In the genomic region with DNA sequence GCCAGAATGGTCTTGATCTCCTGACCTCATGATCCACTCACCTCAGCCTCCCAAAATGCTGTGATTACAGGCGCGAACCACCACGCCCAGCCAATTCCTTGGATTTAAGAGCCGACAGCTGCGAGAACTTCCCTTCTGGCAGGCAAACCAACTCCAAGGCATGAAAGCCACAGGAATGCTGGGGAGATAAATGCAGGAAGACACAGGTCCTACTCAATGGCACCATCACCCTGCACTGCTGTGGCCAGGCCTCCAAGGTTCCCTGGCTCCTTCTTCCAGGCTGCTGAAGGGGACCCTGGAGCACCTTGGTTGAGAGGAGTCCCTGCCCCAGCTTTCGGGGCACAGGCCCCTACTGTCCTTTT, we compare ENCODE assay signal across 12 cellular contexts.
A peak's percentile ranks its signal among the peaks of the same experiment; 100 is the strongest.
DNase-seq lines count a peak whose midpoint lies in the region; ATAC-seq and TF ChIP-seq lines count a peak whose summit lies in the region.
"Had no signal": no experiment of that assay in that cellular context is flagged by ENCODE, and none has a peak within 500 bp of the region (broad histone marks: within the 10 kb centered on the region; RNA-seq: fewer than 3 reads in every experiment).

No MANE protein-coding gene starts in this region.

- H3K4me3 ChIP-seq in left lung (no peak overlapping the region), upper lobe of right lung (no peak overlapping the region)
- H3K4me3 ChIP-seq: adrenal gland had no signal

- peaks cover 2% of the 10 kb centered on the region for H3K36me3 Mint-ChIP-seq in activated naive CD4-positive, alpha-beta T cell treated with anti-CD3 and anti-CD28 coated beads for 36 hours (ENCODE audit: low read depth)

- no peaks in the 10 kb centered on the region for H3K27me3 Mint-ChIP-seq in activated naive CD4-positive, alpha-beta T cell treated with anti-CD3 and anti-CD28 coated beads for 36 hours (ENCODE audit: low read depth)

- H3K27ac ChIP-seq in left lung, result peak overlapping the region; percentile 99 to 100
- peak overlapping the region; percentile 89 for H3K27ac ChIP-seq in upper lobe of right lung
- H3K27ac ChIP-seq: VCaP had no signal

- no peaks in the 10 kb centered on the region for H3K36me3 ChIP-seq in left lung
- no peaks in the 10 kb centered on the region for H3K36me3 ChIP-seq in upper lobe of right lung
- H3K36me3 ChIP-seq: adrenal gland had no signal

- peaks cover 37 to 70% of the 10 kb centered on the region in 2 donors for H3K4me1 ChIP-seq in left lung
- H3K4me1 ChIP-seq in upper lobe of right lung, result peaks cover 42% of the 10 kb centered on the region

- H3K4me1 Mint-ChIP-seq in activated naive CD4-positive, alpha-beta T cell treated with anti-CD3 and anti-CD28 coated beads for 36 hours (ENCODE audit: low read depth), result peaks cover 33% of the 10 kb centered on the region

- H3K9me3 Mint-ChIP-seq in activated naive CD4-positive, alpha-beta T cell treated with anti-CD3 and anti-CD28 coated beads for 36 hours, result peaks cover 2% of the 10 kb centered on the region

- peak; percentile 0 for ATAC-seq in left lung
- no peak for ATAC-seq in upper lobe of right lung
- ATAC-seq in GM21737 (IDR thresholded peaks at IDR 0.05; ENCODE audit: unreplicated experiment), result no peak
- no peak for ATAC-seq in HG03196 (IDR thresholded peaks at IDR 0.05; ENCODE audit: unreplicated experiment)

- intact Hi-C loops in activated naive CD4-positive, alpha-beta T cell treated with anti-CD3 and anti-CD28 coated beads for 36 hours (cut with micrococcal nuclease), result no loop called here
- intact Hi-C loops in left lung (cut with DNase I) (loop anchor here in 1 of 2 donors (5.0 kb wide), 1 partner anchor 116 kb away; no protein-coding TSS in a partner anchor), upper lobe of right lung (cut with DNase I) (loop anchor here (10.0 kb wide), 1 partner anchor 113 kb away; no protein-coding TSS in a partner anchor)

- H3K27me3 ChIP-seq in left lung, result no peaks in the 10 kb centered on the region
- no peaks in the 10 kb centered on the region for H3K27me3 ChIP-seq in upper lobe of right lung
- H3K27me3 ChIP-seq: adrenal gland had no signal

- peak; percentile 1 for DNase-seq in activated naive CD4-positive, alpha-beta T cell treated with anti-CD3 and anti-CD28 coated beads for 36 hours
- no peak for DNase-seq in activated naive CD4-positive, alpha-beta T cell (lab: John Stamatoyannopoulos, UW)
- peak; percentile 84 for DNase-seq in astrocyte of the hippocampus (ENCODE audit: low read depth, low spot score)
- peak in 1 of 2 donors; percentile 44 for DNase-seq in left lung
- no peak for DNase-seq in upper lobe of right lung
- no peak for DNase-seq in NCI-H524 (lab: John Stamatoyannopoulos, UW)
- DNase-seq: AML-193, NCI-H1930 had no signal

- CTCF ChIA-PET in activated naive CD4-positive, alpha-beta T cell treated with anti-CD3 and anti-CD28 coated beads for 36 hours (lab: Charles Lee), result interaction anchor here (0.6 to 1.5 kb wide), 4 partner anchors 77 to 226 kb away, joined by 3 to 5 read pairs (median 3); no protein-coding TSS in a partner anchor

- no peak overlapping the region for H3K27ac Mint-ChIP-seq in activated naive CD4-positive, alpha-beta T cell treated with anti-CD3 and anti-CD28 coated beads for 36 hours

- no peaks in the 10 kb centered on the region for H3K9me3 ChIP-seq in left lung
- H3K9me3 ChIP-seq in upper lobe of right lung, result no peaks in the 10 kb centered on the region
- H3K9me3 ChIP-seq: adrenal gland had no signal

- no peak overlapping the region for H3K4me3 Mint-ChIP-seq in activated naive CD4-positive, alpha-beta T cell treated with anti-CD3 and anti-CD28 coated beads for 36 hours

- no peak for TF ChIP-seq CTCF in left lung (IDR thresholded peaks at IDR 0.05)
- TF ChIP-seq CTCF in upper lobe of right lung (IDR thresholded peaks at IDR 0.05), result no peak

Comparison
In these comparisons a context has a peak if more than half of its experiments do, and no peak if none do; other contexts are left out.
1. DNase-seq: peak in activated naive CD4-positive, alpha-beta T cell treated with anti-CD3 and anti-CD28 coated beads for 36 hours (single experiment) and astrocyte of the hippocampus (single experiment); none in activated naive CD4-positive, alpha-beta T cell (0 of 4), upper lobe of right lung (single experiment) and NCI-H524 (0 of 2).